Comparison of ENCODE assay signal across 8 cellular contexts in the genomic region with DNA sequence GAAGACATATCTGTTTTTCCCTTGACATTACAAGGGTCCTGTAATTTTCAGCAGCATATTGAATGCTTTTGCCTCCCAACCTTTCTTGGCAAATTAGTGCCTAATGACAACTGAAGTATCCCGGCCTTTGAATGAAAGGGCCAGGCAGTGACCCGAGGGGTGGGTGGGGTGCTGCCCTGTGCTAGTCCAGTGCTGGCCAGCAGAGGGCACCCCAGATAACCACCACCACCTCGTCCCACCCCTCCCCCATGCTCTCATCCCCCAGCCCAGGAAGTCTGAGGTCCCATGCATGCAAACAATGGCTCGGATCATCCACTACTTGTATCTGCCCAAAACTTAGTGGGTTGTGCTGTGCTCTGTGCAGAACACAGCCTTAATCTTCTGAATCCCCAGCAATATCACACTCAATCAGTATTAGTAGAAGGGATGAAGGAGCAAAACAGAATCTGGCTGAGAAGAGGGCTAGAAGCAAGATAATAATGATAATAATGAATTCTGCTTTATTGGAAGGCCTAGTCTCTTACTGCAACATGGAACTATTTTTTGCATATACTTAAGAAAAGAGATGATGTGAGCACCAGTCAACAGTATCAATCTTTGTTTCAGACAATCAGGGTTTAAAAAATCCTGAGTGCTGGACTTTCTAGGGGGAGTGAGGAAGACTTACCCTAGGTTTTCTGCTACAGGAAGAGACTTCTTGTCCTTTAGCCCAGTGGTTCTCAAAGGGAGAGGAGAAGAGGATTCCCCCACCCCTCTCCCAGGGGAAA.
DNase-seq lines count a peak whose midpoint lies in the region; TF ChIP-seq lines count a peak whose summit lies in the region.

No MANE protein-coding gene starts in this region.

- peak; percentile 77 for TF ChIP-seq CTCF in KMS-11 (conservative IDR thresholded peaks at IDR 0.05; ENCODE audit: low read depth, low read length)

- no peaks in the 10 kb centered on the region for H3K79me2 ChIP-seq in KMS-11 (ENCODE audit: insufficient read depth, low read depth)

- no peaks in the 10 kb centered on the region for H3K9me3 ChIP-seq in BLaER1 treated with 17β-estradiol and CSF1 and Interleukin-3, amounts not matched to agents 10 nM and 100 nM (replicated peaks in 1 of 11)

- peaks cover 25 to 51% (median 45%) of the 10 kb centered on the region in 10 experiments for H3K4me1 ChIP-seq in BLaER1 treated with 17β-estradiol and CSF1 and Interleukin-3, amounts not matched to agents 10 nM and 100 nM
- H3K4me1 ChIP-seq in KMS-11 (ENCODE audit: low read depth, poor library complexity, severe bottlenecking), result peaks cover 10% of the 10 kb centered on the region

- peaks cover 69 to 91% (median 87%) of the 10 kb centered on the region in 11 experiments for H3K27me3 ChIP-seq in BLaER1 treated with 17β-estradiol and CSF1 and Interleukin-3, amounts not matched to agents 10 nM and 100 nM
- H3K27me3 ChIP-seq in KMS-11 (ENCODE audit: insufficient read depth, low read depth), result no peaks in the 10 kb centered on the region

- H3K27ac ChIP-seq in BLaER1 treated with 17β-estradiol and CSF1 and Interleukin-3, amounts not matched to agents 10 nM and 100 nM, result no peak overlapping the region
- H3K27ac ChIP-seq in KMS-11, result no peak overlapping the region

- H3K4me3 ChIP-seq in BLaER1 treated with 17β-estradiol and CSF1 and Interleukin-3, amounts not matched to agents 10 nM and 100 nM, result peak overlapping the region in 3 of 10 experiments; percentile 17 to 55 (median 25); a peak in 4 of 20 replicates
- no peak overlapping the region for H3K4me3 ChIP-seq in KMS-11 (IDR thresholded peaks at IDR 0.05; ENCODE audit: insufficient read depth, low read depth, low read length)

- peaks cover 0 to 70% (median 46%) of the 10 kb centered on the region in 11 experiments; a peak in 18 of 22 replicates for H4K20me1 ChIP-seq in BLaER1 treated with 17β-estradiol and CSF1 and Interleukin-3, amounts not matched to agents 10 nM and 100 nM
- H4K20me1 ChIP-seq in KMS-11 (ENCODE audit: insufficient read depth), result no peaks in the 10 kb centered on the region

- H3K4me2 ChIP-seq in BLaER1 treated with 17β-estradiol and CSF1 and Interleukin-3, amounts not matched to agents 10 nM and 100 nM, result peak overlapping the region; percentile 72 to 95 (median 83)
- H3K4me2 ChIP-seq in KMS-11, result peak overlapping the region; percentile 34; the same call in 1 of the 2 replicates

- H3K9ac ChIP-seq in BLaER1 treated with 17β-estradiol and CSF1 and Interleukin-3, amounts not matched to agents 10 nM and 100 nM, result peak overlapping the region in 2 of 11 experiments; percentile 26 to 46; a peak in 2 of 22 replicates
- H3K9ac ChIP-seq in KMS-11, result no peak overlapping the region

- DNase-seq in GM19238 (ENCODE audit: insufficient read length, low spot score) (peak; percentile 77), T-helper 22 cell (ENCODE audit: low read depth) (peak; percentile 11), astrocyte of the hippocampus (ENCODE audit: low read depth, low spot score) (peak; percentile 61), iPS-NIHi11 (ENCODE audit: low spot score) (peak; percentile 89), NCI-H226 (no peak)
- peak; percentile 50 to 54 for DNase-seq in stimulated activated CD4-positive, alpha-beta T cell treated with anti-CD3 and anti-CD28 coated beads, Interleukin-1b, Interleukin-23, amount 100 ng/mL, for 4 hours (ENCODE audit: low read depth in 2 of 2)

- H2AFZ ChIP-seq in KMS-11 (ENCODE audit: low read depth), result peak overlapping the region; percentile 72

- no peaks in the 10 kb centered on the region for H3K36me3 ChIP-seq in BLaER1 treated with 17β-estradiol and CSF1 and Interleukin-3, amounts not matched to agents 10 nM and 100 nM
- no peaks in the 10 kb centered on the region for H3K36me3 ChIP-seq in KMS-11 (ENCODE audit: insufficient read depth)
